In genomic region chr4:87151730-87152129, GRCh38 we compare ENCODE assay signal across 2 cellular contexts.
TF ChIP-seq lines count a peak whose summit lies in the region.

No MANE protein-coding gene starts in this region.

TF ChIP-seq in SK-N-SH treated with all-trans-retinoic acid at 6 μM for 48 hours, 23 proteins besides CTCF, POLR2A, EP300 and RAD21 (continued from another document):
- TF ChIP-seq, protein P1, sequence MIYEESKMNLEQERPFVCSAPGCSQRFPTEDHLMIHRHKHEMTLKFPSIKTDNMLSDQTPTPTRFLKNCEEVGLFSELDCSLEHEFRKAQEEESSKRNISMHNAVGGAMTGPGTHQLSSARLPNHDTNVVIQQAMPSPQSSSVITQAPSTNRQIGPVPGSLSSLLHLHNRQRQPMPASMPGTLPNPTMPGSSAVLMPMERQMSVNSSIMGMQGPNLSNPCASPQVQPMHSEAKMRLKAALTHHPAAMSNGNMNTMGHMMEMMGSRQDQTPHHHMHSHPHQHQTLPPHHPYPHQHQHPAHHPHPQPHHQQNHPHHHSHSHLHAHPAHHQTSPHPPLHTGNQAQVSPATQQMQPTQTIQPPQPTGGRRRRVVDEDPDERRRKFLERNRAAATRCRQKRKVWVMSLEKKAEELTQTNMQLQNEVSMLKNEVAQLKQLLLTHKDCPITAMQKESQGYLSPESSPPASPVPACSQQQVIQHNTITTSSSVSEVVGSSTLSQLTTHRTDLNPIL (CRISPR knock-in tag; IDR thresholded peaks at IDR 0.05; ENCODE audit: low read depth): no peak
- TF ChIP-seq ZC3H10 (CRISPR knock-in tag; IDR thresholded peaks at IDR 0.05): no peak
- no peak for TF ChIP-seq GLIS3 (CRISPR knock-in tag; IDR thresholded peaks at IDR 0.05)
- TF ChIP-seq TOX (CRISPR knock-in tag; IDR thresholded peaks at IDR 0.05; ENCODE audit: borderline replicate concordance): no peak
- TF ChIP-seq ZNF565 (CRISPR knock-in tag; conservative IDR thresholded peaks at IDR 0.05; ENCODE audit: low read depth): no peak
- no peak for TF ChIP-seq ARNTL (CRISPR knock-in tag; IDR thresholded peaks at IDR 0.05; ENCODE audit: borderline replicate concordance, low read depth)
- no peak for TF ChIP-seq CSDC2 (CRISPR knock-in tag; IDR thresholded peaks at IDR 0.05)
- no peak for TF ChIP-seq ZNF8 (CRISPR knock-in tag; IDR thresholded peaks at IDR 0.05)
- TF ChIP-seq ESRRG (CRISPR knock-in tag; IDR thresholded peaks at IDR 0.05): no peak
- no peak for TF ChIP-seq ZFP3 (CRISPR knock-in tag; IDR thresholded peaks at IDR 0.05)
- no peak for TF ChIP-seq BACH2 (CRISPR knock-in tag; IDR thresholded peaks at IDR 0.05; ENCODE audit: borderline replicate concordance)
- TF ChIP-seq OSR1 (CRISPR knock-in tag; IDR thresholded peaks at IDR 0.05): no peak
- no peak for TF ChIP-seq PPARA (CRISPR knock-in tag; IDR thresholded peaks at IDR 0.05; ENCODE audit: borderline replicate concordance)
- TF ChIP-seq ZNF70 (CRISPR knock-in tag; IDR thresholded peaks at IDR 0.05): no peak
- no peak for TF ChIP-seq ZFP30 (CRISPR knock-in tag; IDR thresholded peaks at IDR 0.05)
- no peak for TF ChIP-seq RARB (CRISPR knock-in tag; IDR thresholded peaks at IDR 0.05)

TF ChIP-seq in SK-N-SH, 30 proteins besides CTCF, POLR2A, EP300 and RAD21 (continued from another document):
- TF ChIP-seq ZBTB33 (IDR thresholded peaks at IDR 0.05; ENCODE audit: borderline replicate concordance, low read depth) (no peak), EZH2phosphoT487 (IDR thresholded peaks at IDR 0.05; ENCODE audit: borderline replicate concordance, low read depth) (no peak), NFIC (IDR thresholded peaks at IDR 0.05; ENCODE audit: borderline replicate concordance) (no peak), USF2 (IDR thresholded peaks at IDR 0.05; ENCODE audit: borderline replicate concordance, low read depth, low read length) (no peak)
